20 cellular contexts compared by ENCODE assay signal in the genomic region with DNA sequence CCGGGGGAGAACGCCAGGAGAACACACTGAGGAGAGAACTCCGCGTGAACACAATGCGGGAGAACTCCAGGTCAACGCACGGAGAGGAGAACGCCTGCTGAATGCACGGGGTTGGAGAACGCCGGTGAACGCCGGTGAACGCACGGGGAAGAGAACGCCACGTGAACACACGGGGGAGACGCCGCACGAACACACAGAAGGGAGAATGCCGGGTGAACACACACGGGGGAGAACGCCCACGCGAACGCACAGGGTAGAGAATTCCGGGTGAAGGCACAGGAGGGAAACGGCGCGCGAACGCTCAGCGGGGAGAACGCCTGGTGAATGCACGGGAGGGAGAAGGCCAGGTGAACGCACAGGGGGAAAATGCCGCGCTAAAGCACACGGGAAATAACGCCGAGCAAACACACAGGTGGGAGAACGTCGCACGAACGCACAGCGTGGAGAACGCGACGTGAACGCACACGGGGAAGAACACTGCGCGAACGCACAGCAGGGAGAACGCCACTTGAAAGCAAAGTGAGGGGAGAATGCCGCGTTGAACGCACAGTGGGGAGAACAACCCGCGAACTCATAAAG. TPM values are rescaled to one million over a fixed set of nuclear protein-coding genes. Genes with fewer than 3 reads are reported as not detected.
DNase-seq lines count a peak whose midpoint lies in the region; FAIRE-seq and TF ChIP-seq lines count a peak whose summit lies in the region.
"Had no signal": no experiment of that assay in that cellular context is flagged by ENCODE, and none has a peak within 500 bp of the region (broad histone marks: within the 10 kb centered on the region; RNA-seq: fewer than 3 reads in every experiment).

No MANE protein-coding gene starts in this region.

- no peak overlapping the region for H3K4me3 Mint-ChIP-seq in activated CD4-positive, alpha-beta T cell treated with anti-CD3 and anti-CD28 coated beads, Interleukin-2, amount 10 ng/mL, durations not matched to agents 24 days and 14 days
- H3K4me3 Mint-ChIP-seq in endothelial cell (ENCODE audit: unreplicated experiment) (no peak overlapping the region), nephron progenitor cell (peak overlapping the region; percentile 32)
- H3K4me3 Mint-ChIP-seq: CD14-positive monocyte; CD4-positive, alpha-beta memory T cell; IgD-negative memory B cell had no signal

- no peaks in the 10 kb centered on the region for H3K27me3 Mint-ChIP-seq in activated CD4-positive, alpha-beta T cell treated with anti-CD3 and anti-CD28 coated beads, Interleukin-2, amount 10 ng/mL, durations not matched to agents 24 days and 14 days
- peaks cover 44% of the 10 kb centered on the region for H3K27me3 Mint-ChIP-seq in endothelial cell (ENCODE audit: unreplicated experiment)
- H3K27me3 Mint-ChIP-seq in nephron progenitor cell (ENCODE audit: low read depth, poor library complexity), result peaks cover 23% of the 10 kb centered on the region
- H3K27me3 Mint-ChIP-seq: CD4-positive, alpha-beta memory T cell; IgD-negative memory B cell had no signal

- H3K36me3 Mint-ChIP-seq in activated CD4-positive, alpha-beta T cell treated with anti-CD3 and anti-CD28 coated beads, Interleukin-2, amount 10 ng/mL, durations not matched to agents 24 days and 14 days (ENCODE audit: low read depth), result no peaks in the 10 kb centered on the region
- H3K36me3 Mint-ChIP-seq in endothelial cell (ENCODE audit: low read depth, unreplicated experiment) (peaks cover 28% of the 10 kb centered on the region), nephron progenitor cell (ENCODE audit: low read depth) (peaks cover 29% of the 10 kb centered on the region)
- H3K36me3 Mint-ChIP-seq: IgD-negative memory B cell had no signal

- H3K4me1 Mint-ChIP-seq in activated CD4-positive, alpha-beta T cell treated with anti-CD3 and anti-CD28 coated beads, Interleukin-2, amount 10 ng/mL, durations not matched to agents 24 days and 14 days, result peaks cover under 1% of the 10 kb centered on the region
- H3K4me1 Mint-ChIP-seq in endothelial cell (ENCODE audit: unreplicated experiment) (peaks cover 8% of the 10 kb centered on the region), nephron progenitor cell (peaks cover 41% of the 10 kb centered on the region)

- peak; percentile 23 for FAIRE-seq in urothelium cell line (lab: Jason Lieb, UNC)
- FAIRE-seq: GM19239, H54, HTR-8/SVneo had no signal

- H3K9me3 Mint-ChIP-seq in activated CD4-positive, alpha-beta T cell treated with anti-CD3 and anti-CD28 coated beads, Interleukin-2, amount 10 ng/mL, durations not matched to agents 24 days and 14 days, result no peaks in the 10 kb centered on the region
- H3K9me3 Mint-ChIP-seq in endothelial cell (ENCODE audit: unreplicated experiment) (no peaks in the 10 kb centered on the region), nephron progenitor cell (peaks cover 39% of the 10 kb centered on the region)

- DNase-seq in activated CD4-positive, alpha-beta T cell treated with anti-CD3 and anti-CD28 coated beads, Interleukin-2, amount 10 ng/mL, durations not matched to agents 24 days and 14 days, result peak; percentile 43
- DNase-seq in activated CD4-positive, alpha-beta T cell treated with anti-CD3 and anti-CD28 coated beads for 1 hour, result no peak
- DNase-seq in endothelial cell (ENCODE audit: low spot score) (no peak), nephron progenitor cell (no peak), urothelium cell line (ENCODE audit: low spot score) (no peak), dedifferentiated amniotic fluid mesenchymal stem cell (ENCODE audit: extremely low spot score) (no peak), T-helper 9 cell (no peak), foreskin melanocyte (no peak)
- DNase-seq: 8988T; CD4-positive, alpha-beta memory T cell; DMS153; DMS79; GDM1; GM23248; HCEC 1CT had no signal

- intact Hi-C loops in activated CD4-positive, alpha-beta T cell treated with anti-CD3 and anti-CD28 coated beads, Interleukin-2, amount 10 ng/mL, durations not matched to agents 24 days and 14 days (cut with micrococcal nuclease), result no loop called here

- no peak for TF ChIP-seq CTCF in endothelial cell (IDR thresholded peaks at IDR 0.05; ENCODE audit: unreplicated experiment)
- no peak for TF ChIP-seq CTCF in nephron progenitor cell (IDR thresholded peaks at IDR 0.05)

- no peak overlapping the region for H3K27ac Mint-ChIP-seq in activated CD4-positive, alpha-beta T cell treated with anti-CD3 and anti-CD28 coated beads, Interleukin-2, amount 10 ng/mL, durations not matched to agents 24 days and 14 days
- H3K27ac Mint-ChIP-seq in endothelial cell (ENCODE audit: unreplicated experiment) (peak overlapping the region; percentile 71), nephron progenitor cell (peak overlapping the region; percentile 50)
- H3K27ac Mint-ChIP-seq: IgD-negative memory B cell had no signal

RNA-seq across cellular contexts. Expression of a gene that starts 56.1 kb away (rescaled TPM):
- total RNA-seq in activated CD4-positive, alpha-beta T cell treated with anti-CD3 and anti-CD28 coated beads, Interleukin-2, amount 10 ng/mL, durations not matched to agents 24 days and 14 days, result 93.3 and 108 TPM in 2 replicates
- total RNA-seq in endothelial cell (ENCODE audit: unreplicated experiment), result 11.6 TPM
